Comparison of ENCODE assay signal across 11 cellular contexts in genomic region chr3:66994588-66994987, GRCh38.
"Had no signal": no experiment of that assay in that cellular context is flagged by ENCODE, and none has a peak within 500 bp of the region (broad histone marks: within the 10 kb centered on the region; RNA-seq: fewer than 3 reads in every experiment).

No MANE protein-coding gene starts in this region.

- H2AFZ ChIP-seq: GM23248, GM23338 had no signal

- DNase-seq: GM23248, GOT3, H7, H9, HCEC 1CT, HFFc6 had no signal

- H3K36me3 ChIP-seq: HAP-1 had no signal

- ATAC-seq: GM23338, HCT116 had no signal

- H3K27ac ChIP-seq: GM23248 had no signal

- H3K4me3 ChIP-seq: GM23248, GM23338, HAP-1 had no signal

- H3K4me2 ChIP-seq: GM23338 had no signal

- H3K9me3 ChIP-seq: HAP-1 had no signal

- H3K9ac ChIP-seq: GM23248 had no signal

- FAIRE-seq: H1, H54 had no signal
